In the genomic region with DNA sequence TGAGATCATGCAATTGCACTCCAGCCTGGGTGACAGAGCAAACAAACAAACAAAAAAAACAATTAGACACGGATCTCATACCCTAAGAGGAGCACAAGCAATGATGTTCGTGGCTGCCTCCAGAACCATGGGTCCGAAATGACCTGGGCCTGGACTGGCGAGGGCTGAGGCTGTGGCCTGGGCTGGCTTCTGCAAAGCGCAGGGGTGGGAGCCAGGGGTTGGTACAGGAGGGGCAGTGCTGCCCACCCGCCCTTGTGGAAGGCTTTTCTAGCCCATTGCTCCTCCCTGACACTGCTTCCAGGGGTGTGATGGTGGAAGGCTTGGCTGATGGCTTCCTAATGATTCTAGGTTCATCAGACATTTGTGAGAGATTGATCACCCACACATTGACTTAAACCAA, we compare ENCODE assay signal across 18 cellular contexts.
DNase-seq lines count a peak whose midpoint lies in the region; ATAC-seq and TF ChIP-seq lines count a peak whose summit lies in the region.
"Had no signal": no experiment of that assay in that cellular context is flagged by ENCODE, and none has a peak within 500 bp of the region (broad histone marks: within the 10 kb centered on the region; RNA-seq: fewer than 3 reads in every experiment).

No MANE protein-coding gene starts in this region.

- H3K9me3 ChIP-seq in cardiac muscle cell (ENCODE audit: low read depth) (no peaks in the 10 kb centered on the region), right atrium auricular region (no peaks in the 10 kb centered on the region)
- H3K9me3 ChIP-seq: BLaER1 had no signal

- DNase-seq in cardiac muscle cell (ENCODE audit: low read depth in 1 of 2, low spot score in 1 of 2) (no peak), cardiac septum (ENCODE audit: low spot score) (no peak), right atrium auricular region (ENCODE audit: low spot score) (no peak), left cardiac atrium (no peak), islet precursor cell (peak; percentile 42)
- DNase-seq: 8988T; CD8-positive, alpha-beta T cell; COR-L47; DMS 273 treated with DMSO at 0.1 percent for 48 hours; DND-41; EL; GM23248; HFFc6 had no signal

- ATAC-seq in left cardiac atrium (no peak), GM18517 (IDR thresholded peaks at IDR 0.05; ENCODE audit: unreplicated experiment) (no peak), GM18498 (IDR thresholded peaks at IDR 0.05; ENCODE audit: unreplicated experiment) (no peak)
- ATAC-seq: CD8-positive, alpha-beta T cell; GM12878; HCT116 had no signal

- H3K36me3 ChIP-seq in cardiac muscle cell (no peaks in the 10 kb centered on the region), right atrium auricular region (no peaks in the 10 kb centered on the region)
- H3K36me3 ChIP-seq: BLaER1 had no signal

- intact Hi-C loops in cardiac septum (cut with DNase I): loop anchor here (5.0 kb wide), 1 partner anchor 168 kb away; the partner anchor contains the start of gene FHOD3
- intact Hi-C loops in left cardiac atrium (cut with DNase I): loop anchor here in 1 of 2 donors (5.0 kb wide), 1 partner anchor 133 kb away; no protein-coding TSS in a partner anchor

- TF ChIP-seq CTCF in cardiac muscle cell (IDR thresholded peaks at IDR 0.05; ENCODE audit: low read depth, low read length): no peak
- TF ChIP-seq CTCF in right atrium auricular region (IDR thresholded peaks at IDR 0.05): no peak

- H3K4me3 ChIP-seq in cardiac muscle cell: no peak overlapping the region
- no peak overlapping the region for H3K4me3 ChIP-seq in right atrium auricular region
- H3K4me3 ChIP-seq: BLaER1, GM12878, GM23248 had no signal

- H3K27me3 ChIP-seq in cardiac muscle cell (no peaks in the 10 kb centered on the region), right atrium auricular region (no peaks in the 10 kb centered on the region)
- H3K27me3 ChIP-seq: BLaER1 had no signal

- H3K4me1 ChIP-seq in cardiac muscle cell (ENCODE audit: low read depth) (peaks cover 75% of the 10 kb centered on the region), right atrium auricular region (peaks cover 0 to 56% of the 10 kb centered on the region in 2 donors)

- H3K27ac ChIP-seq in cardiac muscle cell (peak overlapping the region; percentile 94), right atrium auricular region (peak overlapping the region; percentile 77 to 82)
- H3K27ac ChIP-seq: BLaER1, GM23248 had no signal
